ENCODE assay signal across 8 cellular contexts in genomic region chr7:150357277-150357676, GRCh38. TPM values are rescaled to one million over a fixed set of nuclear protein-coding genes. Genes with fewer than 3 reads are reported as not detected.
DNase-seq lines count a peak whose midpoint lies in the region; ATAC-seq lines count a peak whose summit lies in the region.

No MANE protein-coding gene starts in this region.

- no peaks in the 10 kb centered on the region for H3K9me3 ChIP-seq in MG63

- peak; percentile 90 for DNase-seq in KBM-7
- DNase-seq in activated CD4-positive, alpha-beta T cell treated with anti-CD3 and anti-CD28 coated beads for 1 hour = peak; percentile 59
- DNase-seq in immature natural killer cell = peak; percentile 61 to 63 (median 61)
- DNase-seq in H4 (ENCODE audit: low spot score) = no peak
- DNase-seq in MG63 = no peak
- DNase-seq in SKM-1 treated with dmso at 0.1 percent for 144 hours (lab: John Stamatoyannopoulos, UW; ENCODE audit: unreplicated experiment) = no peak

- ATAC-seq in GM18909 (IDR thresholded peaks at IDR 0.05; ENCODE audit: poor library complexity, unreplicated experiment) (peak; percentile 71), HG03565 (IDR thresholded peaks at IDR 0.05; ENCODE audit: unreplicated experiment) (no peak)

- peaks cover 0 to 3% (median 0%) of the 10 kb centered on the region in 3 donors for H3K36me3 Mint-ChIP-seq in immature natural killer cell

- H3K4me1 Mint-ChIP-seq in immature natural killer cell = peaks cover 38 to 45% of the 10 kb centered on the region in 2 donors

- H3K9me3 Mint-ChIP-seq in immature natural killer cell = peaks cover 0 to 2% (median 0%) of the 10 kb centered on the region in 6 donors

- H3K27ac Mint-ChIP-seq in immature natural killer cell = peak overlapping the region; percentile 79 to 91 (median 82)

- peak overlapping the region; percentile 66 to 81 (median 72) for H3K4me3 Mint-ChIP-seq in immature natural killer cell

- in situ Hi-C loops in KBM-7 (cut with MboI; ENCODE audit: low pct_unique_long_range_greater_than_20kb, low sequenced_read_pairs) = no loop called here

- H3K27me3 Mint-ChIP-seq in immature natural killer cell (ENCODE audit: low read depth in 3 of 3) = peaks cover 3 to 7% (median 4%) of the 10 kb centered on the region in 3 donors

- no peaks in the 10 kb centered on the region for H3K36me3 ChIP-seq in MG63

- H3K4me3 ChIP-seq in MG63 = no peak overlapping the region

- no peaks in the 10 kb centered on the region for H3K27me3 ChIP-seq in MG63

RNA-seq across cellular contexts. Expression of gene REPIN1, which starts 11.3 kb away (rescaled TPM):
- 10 to 100 TPM; 40.6 to 86.0 (median 43.2) TPM for polyA plus RNA-seq in immature natural killer cell
- 40.4 and 48.3 TPM in 2 replicates for total RNA-seq in H4 (2014; rRNA removed; shearing (Covaris generic))
- 43.6 and 64.7 TPM in 2 replicates for total RNA-seq in MG63 (2014; rRNA removed; shearing (Covaris generic); ENCODE audit: low replicate concordance)

RNA-seq across cellular contexts. Expression of gene RARRES2, which starts 15.8 kb away (rescaled TPM):
- polyA plus RNA-seq in immature natural killer cell = not detected
- not detected in 2 replicates for total RNA-seq in H4 (2014; rRNA removed; shearing (Covaris generic))
- not detected in 2 replicates for total RNA-seq in MG63 (2014; rRNA removed; shearing (Covaris generic); ENCODE audit: low replicate concordance)

RNA-seq across cellular contexts. Expression of gene ZNF775, which starts 21.9 kb away (rescaled TPM):
- polyA plus RNA-seq in immature natural killer cell = 1 to 10 TPM; 3.3 to 5.5 (median 5.5) TPM
- 0.56 and 0.90 TPM in 2 replicates for total RNA-seq in H4 (2014; rRNA removed; shearing (Covaris generic))
- 4.0 and 13.9 TPM in 2 replicates for total RNA-seq in MG63 (2014; rRNA removed; shearing (Covaris generic); ENCODE audit: low replicate concordance)

RNA-seq across cellular contexts. Expression of gene ACTR3C, which starts 33.9 kb away (rescaled TPM):
- 1 to 10 TPM; 3.6 to 8.8 (median 6.5) TPM for polyA plus RNA-seq in immature natural killer cell
- total RNA-seq in H4 (2014; rRNA removed; shearing (Covaris generic)) = 0.23 TPM in 1 of 2 replicates, not detected in the other
- not detected in 2 replicates for total RNA-seq in MG63 (2014; rRNA removed; shearing (Covaris generic); ENCODE audit: low replicate concordance)

RNA-seq across cellular contexts. Expression of gene LRRC61, which starts 34.1 kb away (rescaled TPM):
- polyA plus RNA-seq in immature natural killer cell = 10 to 100 TPM; 19.4 to 26.6 (median 20.6) TPM
- not detected in 2 replicates for total RNA-seq in H4 (2014; rRNA removed; shearing (Covaris generic))
- not detected in 2 replicates for total RNA-seq in MG63 (2014; rRNA removed; shearing (Covaris generic); ENCODE audit: low replicate concordance)

Comparison
In these comparisons a context has a peak if more than half of its experiments do, and no peak if none do; other contexts are left out.
1. DNase-seq: peak in KBM-7 (single experiment), activated CD4-positive, alpha-beta T cell treated with anti-CD3 and anti-CD28 coated beads for 1 hour (single experiment) and immature natural killer cell (3 of 3); none in H4 (single experiment), MG63 (single experiment) and SKM-1 treated with dmso at 0.1 percent for 144 hours (single experiment).